18 cellular contexts compared by ENCODE assay signal in the genomic region with DNA sequence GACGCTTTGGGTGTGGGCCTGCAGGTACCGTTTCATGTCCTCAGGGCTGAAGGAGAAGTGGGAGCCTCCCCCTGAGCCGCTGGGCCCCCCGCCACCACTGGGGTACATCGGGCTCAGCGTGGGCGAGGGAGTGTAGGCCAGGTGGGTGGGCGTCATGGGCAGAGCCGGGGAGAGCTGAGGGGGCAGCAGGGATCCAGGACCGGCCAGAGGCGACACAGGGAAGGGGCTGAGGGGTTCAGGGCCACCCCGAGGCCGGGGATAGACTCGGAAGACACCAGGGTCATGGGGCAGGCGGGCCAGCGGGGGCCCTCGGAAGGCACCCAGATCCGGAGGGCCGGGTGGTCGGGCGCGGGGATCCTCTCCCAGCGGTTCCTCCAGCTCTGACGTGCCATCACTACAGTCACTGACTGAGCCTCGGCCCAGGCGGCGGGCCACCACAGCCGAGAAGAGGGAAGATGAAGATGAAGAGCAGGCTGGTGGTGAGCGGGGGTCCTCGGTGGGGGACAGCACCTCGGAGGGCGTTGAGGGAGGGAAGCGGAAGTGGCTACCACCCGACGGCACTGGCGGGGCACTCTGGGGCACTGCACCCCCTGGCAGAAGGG. TPM values are rescaled to one million over a fixed set of nuclear protein-coding genes. Genes with fewer than 3 reads are reported as not detected.
DNase-seq lines count a peak whose midpoint lies in the region; TF ChIP-seq lines count a peak whose summit lies in the region.
"Had no signal": no experiment of that assay in that cellular context is flagged by ENCODE, and none has a peak within 500 bp of the region (broad histone marks: within the 10 kb centered on the region; RNA-seq: fewer than 3 reads in every experiment).

No MANE protein-coding gene starts in this region.

- H3K9ac ChIP-seq in subcutaneous abdominal adipose tissue (ENCODE audit: low read length in 5 of 5), result peak overlapping the region in 1 of 5 donors; percentile 51

- no peak overlapping the region for H3K4me3 ChIP-seq in HEK293 (ENCODE audit: low read depth, low read length)
- H3K4me3 ChIP-seq in right atrium auricular region, result no peak overlapping the region
- H3K4me3 ChIP-seq in subcutaneous abdominal adipose tissue (ENCODE audit: low read depth in 1 of 5, low read length in 5 of 5), result no peak overlapping the region
- H3K4me3 ChIP-seq: transverse colon had no signal

- H3K36me3 ChIP-seq in HEK293 (ENCODE audit: control insufficient read depth in 2 of 2, insufficient read depth in 1 of 2, low read length in 2 of 2) (peaks cover 11 to 23% of the 10 kb centered on the region in 2 experiments; a peak in 2 of 3 replicates), right atrium auricular region (peaks cover 17% of the 10 kb centered on the region), subcutaneous abdominal adipose tissue (ENCODE audit: control insufficient read depth in 5 of 5, insufficient read depth in 5 of 5, low read length in 5 of 5) (peaks cover 0 to 26% (median 18%) of the 10 kb centered on the region in 5 donors)

- intact Hi-C loops in activated CD4-positive, alpha-beta T cell treated with anti-CD3 and anti-CD28 coated beads, Interleukin-2, amount 10 ng/mL, durations not matched to agents 24 days and 14 days (cut with micrococcal nuclease), result no loop called here

- H3K9me3 Mint-ChIP-seq in activated naive CD8-positive, alpha-beta T cell treated with anti-CD3 and anti-CD28 coated beads for 36 hours, result no peaks in the 10 kb centered on the region
- no peaks in the 10 kb centered on the region for H3K9me3 Mint-ChIP-seq in activated CD4-positive, alpha-beta T cell treated with anti-CD3 and anti-CD28 coated beads, Interleukin-2, amount 10 ng/mL, durations not matched to agents 24 days and 14 days
- H3K9me3 Mint-ChIP-seq: immature natural killer cell had no signal

- POLR2A ChIA-PET in HEK293 (lab: Yijun Ruan, JAX), result interaction anchor here (13.9 kb wide), 1 partner anchor 30 kb away, joined by 242 read pairs; no protein-coding TSS in a partner anchor

- TF ChIP-seq CTCF in HEK293 (tag by site-specific recombination; IDR thresholded peaks at IDR 0.05) (no peak), right atrium auricular region (IDR thresholded peaks at IDR 0.05) (no peak)

- no peaks in the 10 kb centered on the region for H3K27me3 Mint-ChIP-seq in activated naive CD8-positive, alpha-beta T cell treated with anti-CD3 and anti-CD28 coated beads for 36 hours
- H3K27me3 Mint-ChIP-seq in activated CD4-positive, alpha-beta T cell treated with anti-CD3 and anti-CD28 coated beads, Interleukin-2, amount 10 ng/mL, durations not matched to agents 24 days and 14 days, result no peaks in the 10 kb centered on the region

- H3K4me3 Mint-ChIP-seq in activated naive CD8-positive, alpha-beta T cell treated with anti-CD3 and anti-CD28 coated beads for 36 hours, result no peak overlapping the region
- no peak overlapping the region for H3K4me3 Mint-ChIP-seq in activated CD4-positive, alpha-beta T cell treated with anti-CD3 and anti-CD28 coated beads, Interleukin-2, amount 10 ng/mL, durations not matched to agents 24 days and 14 days
- H3K4me3 Mint-ChIP-seq: immature natural killer cell had no signal

- CTCF ChIA-PET in HEK293 (lab: Yijun Ruan, JAX), result interaction anchor here (0.9 to 11.8 kb wide), 3 partner anchors 29 to 47 kb away, joined by 3 to 276 read pairs (median 14); no protein-coding TSS in a partner anchor

- H3K27ac ChIP-seq in HEK293 (ENCODE audit: extremely low read depth, low read depth, low read length), result no peak overlapping the region
- peak overlapping the region; percentile 99 for H3K27ac ChIP-seq in right atrium auricular region
- H3K27ac ChIP-seq in subcutaneous abdominal adipose tissue (ENCODE audit: low read depth, low read length), result peak overlapping the region; percentile 23

- H3K9me3 ChIP-seq in HEK293 (ENCODE audit: control insufficient read depth, insufficient read depth, low read depth, low read length), result no peaks in the 10 kb centered on the region
- no peaks in the 10 kb centered on the region for H3K9me3 ChIP-seq in right atrium auricular region
- no peaks in the 10 kb centered on the region for H3K9me3 ChIP-seq in subcutaneous abdominal adipose tissue (ENCODE audit: control insufficient read depth in 5 of 5, low read length in 5 of 5)
- H3K9me3 ChIP-seq: neutrophil, transverse colon had no signal

- H3K36me3 Mint-ChIP-seq in activated naive CD8-positive, alpha-beta T cell treated with anti-CD3 and anti-CD28 coated beads for 36 hours, result peaks cover 23% of the 10 kb centered on the region
- H3K36me3 Mint-ChIP-seq in activated CD4-positive, alpha-beta T cell treated with anti-CD3 and anti-CD28 coated beads, Interleukin-2, amount 10 ng/mL, durations not matched to agents 24 days and 14 days (ENCODE audit: low read depth), result peaks cover 20% of the 10 kb centered on the region
- H3K36me3 Mint-ChIP-seq: immature natural killer cell had no signal

- peaks cover 50% of the 10 kb centered on the region for H3K4me1 Mint-ChIP-seq in activated naive CD8-positive, alpha-beta T cell treated with anti-CD3 and anti-CD28 coated beads for 36 hours
- H3K4me1 Mint-ChIP-seq in activated CD4-positive, alpha-beta T cell treated with anti-CD3 and anti-CD28 coated beads, Interleukin-2, amount 10 ng/mL, durations not matched to agents 24 days and 14 days, result peaks cover 28% of the 10 kb centered on the region

- H3K4me1 ChIP-seq in HEK293 (ENCODE audit: control insufficient read depth, insufficient read depth, low read length), result peaks cover 26% of the 10 kb centered on the region
- peaks cover 0 to 84% of the 10 kb centered on the region in 2 donors for H3K4me1 ChIP-seq in right atrium auricular region
- H3K4me1 ChIP-seq in subcutaneous abdominal adipose tissue (ENCODE audit: control insufficient read depth in 5 of 5, insufficient read depth in 5 of 5, low read length in 5 of 5), result peaks cover 17 to 65% (median 53%) of the 10 kb centered on the region in 5 donors

- DNase-seq in activated naive CD8-positive, alpha-beta T cell treated with anti-CD3 and anti-CD28 coated beads for 36 hours, result no peak
- DNase-seq in right atrium auricular region (ENCODE audit: low spot score), result no peak
- DNase-seq in activated CD4-positive, alpha-beta T cell treated with anti-CD3 and anti-CD28 coated beads, Interleukin-2, amount 10 ng/mL, durations not matched to agents 24 days and 14 days, result no peak
- DNase-seq in activated effector memory CD4-positive, alpha-beta T cell treated with anti-CD3 and anti-CD28 coated beads, Interleukin-2, amount 50 U/mL, for 16 hours, result no peak
- DNase-seq in NOMO-1 treated with DMSO at 0.1 percent for 48 hours (lab: John Stamatoyannopoulos, UW; ENCODE audit: unreplicated experiment), result no peak
- no peak for DNase-seq in middle frontal gyrus (ENCODE audit: extremely low spot score, low spot score)
- DNase-seq: activated CD4-positive, alpha-beta T cell treated with anti-CD3 and anti-CD28 coated beads, Interleukin-2, amount 50 U/mL, for 48 hours; C1 segment of cervical spinal cord; DMS53; immature natural killer cell; mesenchymal stem cell; MV-4-11; NCI-H526 treated with DMSO at 0.1 percent for 48 hours; stimulated activated CD4-positive, alpha-beta T cell treated with anti-CD3 and anti-CD28 coated beads, Interleukin-2, amount 100 ng/mL, for 48 hours; transverse colon had no signal

- H3K27me3 ChIP-seq in right atrium auricular region, result no peaks in the 10 kb centered on the region
- H3K27me3 ChIP-seq in subcutaneous abdominal adipose tissue (ENCODE audit: control insufficient read depth in 5 of 5, insufficient read depth in 4 of 5, low read length in 5 of 5), result no peaks in the 10 kb centered on the region
- H3K27me3 ChIP-seq: neutrophil, transverse colon had no signal

- H3K27ac Mint-ChIP-seq in activated naive CD8-positive, alpha-beta T cell treated with anti-CD3 and anti-CD28 coated beads for 36 hours, result peak overlapping the region; percentile 80
- H3K27ac Mint-ChIP-seq in activated CD4-positive, alpha-beta T cell treated with anti-CD3 and anti-CD28 coated beads, Interleukin-2, amount 10 ng/mL, durations not matched to agents 24 days and 14 days, result no peak overlapping the region

TF ChIP-seq in HEK293, 187 proteins besides CTCF, POLR2A, EP300 and RAD21 (continues in another document):
- TF ChIP-seq ZNF624 (tag by site-specific recombination; IDR thresholded peaks at IDR 0.05), result no peak
- TF ChIP-seq GLIS2 (tag by site-specific recombination; IDR thresholded peaks at IDR 0.05), result peak; percentile 65

RNA-seq across cellular contexts. Expression of gene ERF, which starts 5.7 kb away (rescaled TPM):
- total RNA-seq in activated naive CD8-positive, alpha-beta T cell treated with anti-CD3 and anti-CD28 coated beads for 36 hours, result 10 to 100 TPM; 62.9 to 66.0 TPM
- total RNA-seq in right atrium auricular region, result 10 to 100 TPM; 26.8 to 34.9 TPM
- total RNA-seq in activated CD4-positive, alpha-beta T cell treated with anti-CD3 and anti-CD28 coated beads, Interleukin-2, amount 10 ng/mL, durations not matched to agents 24 days and 14 days, result 71.6 and 82.3 TPM in 2 replicates

RNA-seq across cellular contexts. Expression of gene GSK3A, which starts 6.8 kb away (rescaled TPM):
- total RNA-seq in activated naive CD8-positive, alpha-beta T cell treated with anti-CD3 and anti-CD28 coated beads for 36 hours, result 10 to 100 TPM; 38.2 to 39.0 TPM
- total RNA-seq in right atrium auricular region, result 10 to 100 TPM; 18.1 to 27.9 TPM
- 50.7 and 52.6 TPM in 2 replicates for total RNA-seq in activated CD4-positive, alpha-beta T cell treated with anti-CD3 and anti-CD28 coated beads, Interleukin-2, amount 10 ng/mL, durations not matched to agents 24 days and 14 days

RNA-seq across cellular contexts. Expression of gene CIC, which starts 19.8 kb away (rescaled TPM):
- 10 to 100 TPM; 43.8 to 50.4 TPM for total RNA-seq in activated naive CD8-positive, alpha-beta T cell treated with anti-CD3 and anti-CD28 coated beads for 36 hours
- total RNA-seq in right atrium auricular region, result 10 to 100 TPM; 27.4 to 53.5 TPM
- total RNA-seq in activated CD4-positive, alpha-beta T cell treated with anti-CD3 and anti-CD28 coated beads, Interleukin-2, amount 10 ng/mL, durations not matched to agents 24 days and 14 days, result 61.2 and 65.6 TPM in 2 replicates

RNA-seq across cellular contexts. Expression of gene ZNF526, which starts 29.1 kb away (rescaled TPM):
- total RNA-seq in activated naive CD8-positive, alpha-beta T cell treated with anti-CD3 and anti-CD28 coated beads for 36 hours, result 10 to 100 TPM; 12.1 to 14.5 TPM
- total RNA-seq in right atrium auricular region, result 1 to 10 TPM; 2.6 to 5.4 TPM
- 19.0 and 20.1 TPM in 2 replicates for total RNA-seq in activated CD4-positive, alpha-beta T cell treated with anti-CD3 and anti-CD28 coated beads, Interleukin-2, amount 10 ng/mL, durations not matched to agents 24 days and 14 days

RNA-seq across cellular contexts. Expression of gene DEDD2, which starts 31.8 kb away (rescaled TPM):
- total RNA-seq in activated naive CD8-positive, alpha-beta T cell treated with anti-CD3 and anti-CD28 coated beads for 36 hours, result 10 to 100 TPM; 16.2 to 17.6 TPM
- total RNA-seq in right atrium auricular region, result 10 to 100 TPM; 19.2 to 24.8 TPM
- total RNA-seq in activated CD4-positive, alpha-beta T cell treated with anti-CD3 and anti-CD28 coated beads, Interleukin-2, amount 10 ng/mL, durations not matched to agents 24 days and 14 days, result 28.7 and 34.8 TPM in 2 replicates
